In the genomic region with DNA sequence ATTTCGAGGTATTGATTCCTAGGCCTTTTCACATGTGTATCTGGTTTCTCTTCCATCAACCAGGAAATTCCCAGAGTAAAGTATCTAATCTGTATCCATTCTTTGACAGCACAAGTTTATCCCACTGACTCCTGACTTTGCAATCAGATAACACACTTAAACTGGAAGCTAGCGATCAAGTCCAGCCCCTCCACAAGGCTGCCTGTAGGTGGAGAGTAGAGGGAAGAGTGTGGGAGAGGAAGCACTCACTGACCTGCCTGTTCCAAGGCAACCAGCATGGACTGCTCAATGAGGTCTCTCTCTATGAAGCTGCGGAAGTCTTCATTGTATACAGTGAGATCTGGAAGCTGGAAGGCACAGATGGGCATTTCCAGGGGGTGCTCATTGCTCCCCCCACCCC, we compare ENCODE assay signal across 20 cellular contexts.
"Had no signal": no experiment of that assay in that cellular context is flagged by ENCODE, and none has a peak within 500 bp of the region (broad histone marks: within the 10 kb centered on the region; RNA-seq: fewer than 3 reads in every experiment).

No MANE protein-coding gene starts in this region.

- H3K27me3 ChIP-seq: body of pancreas, right atrium auricular region, transverse colon had no signal

- H3K4me1 Mint-ChIP-seq: nephron had no signal

- H3K4me3 Mint-ChIP-seq: activated naive CD8-positive, alpha-beta T cell; activated T-cell treated with anti-CD3 and anti-CD28 coated beads, Interleukin-2, amount 50 U/mL, for 72 hours; nephron had no signal

- H3K27ac ChIP-seq: body of pancreas, right atrium auricular region, transverse colon had no signal

- H3K9me3 Mint-ChIP-seq: activated T-cell treated with anti-CD3 and anti-CD28 coated beads, Interleukin-2, amount 50 U/mL, for 72 hours; nephron had no signal

- DNase-seq: activated CD4-positive, alpha-beta T cell treated with anti-CD3 and anti-CD28 coated beads, Interleukin-2, amount 50 U/mL, for 48 hours; activated CD4-positive, CD25-positive, alpha-beta regulatory T cell treated with anti-CD3 and anti-CD28 coated beads, Interleukin-2, amount 50 U/mL, for 72 hours; activated gamma-delta T cell; activated T-cell treated with anti-CD3 and anti-CD28 coated beads, Interleukin-2, amount 50 U/mL, for 72 hours; amniotic stem cell; body of pancreas; central memory CD4-positive, alpha-beta T cell; cortex of kidney; effector CD4-positive, alpha-beta T cell; foreskin fibroblast; glutamatergic neuron; mesenchymal stem cell; occipital lobe; stimulated activated CD4-positive, alpha-beta T cell treated with anti-CD3 and anti-CD28 coated beads, Interleukin-4, amount 100 ng/mL, for 1 hour; stimulated activated naive CD4-positive, alpha-beta T cell; T1000; transverse colon had no signal

- H3K27ac Mint-ChIP-seq: activated T-cell treated with anti-CD3 and anti-CD28 coated beads, Interleukin-2, amount 50 U/mL, for 72 hours; nephron had no signal

- H3K27me3 Mint-ChIP-seq: activated naive CD8-positive, alpha-beta T cell had no signal

- H3K9me3 ChIP-seq: body of pancreas, right atrium auricular region, transverse colon had no signal

- ATAC-seq: activated T-cell treated with anti-CD3 and anti-CD28 coated beads, Interleukin-2, amount 50 U/mL, for 72 hours; body of pancreas had no signal

- H3K4me3 ChIP-seq: body of pancreas, right atrium auricular region, transverse colon had no signal
